In genomic region chr14:77800814-77801213, GRCh38 we compare ENCODE assay signal across 8 cellular contexts. TPM values are rescaled to one million over a fixed set of nuclear protein-coding genes. Genes with fewer than 3 reads are reported as not detected.
DNase-seq lines count a peak whose midpoint lies in the region; ATAC-seq, FAIRE-seq and TF ChIP-seq lines count a peak whose summit lies in the region.

No MANE protein-coding gene starts in this region.

- no peak for DNase-seq in NT2/D1 (ENCODE audit: low read depth, low spot score)
- no peak for DNase-seq in dorsolateral prefrontal cortex
- DNase-seq in neural crest cell (ENCODE audit: low read depth, low spot score): no peak
- DNase-seq in GM12892 (ENCODE audit: insufficient read length): no peak
- DNase-seq in GM10266 (ENCODE audit: extremely low spot score): no peak
- DNase-seq in OCI-M1 (lab: John Stamatoyannopoulos, UW): no peak

- no peak for ATAC-seq in HG03342 (IDR thresholded peaks at IDR 0.05; ENCODE audit: unreplicated experiment)

- peak overlapping the region; percentile 88 for H3K9ac ChIP-seq in NT2/D1 (ENCODE audit: insufficient read length, low read depth)

- H3K27me3 Mint-ChIP-seq in neural crest cell (ENCODE audit: low read depth): no peaks in the 10 kb centered on the region

- no peaks in the 10 kb centered on the region for H3K9me3 Mint-ChIP-seq in neural crest cell

- TF ChIP-seq POLR2A in GM12892 (IDR thresholded peaks at IDR 0.05; ENCODE audit: low read depth, low read length): no peak

- H3K4me1 ChIP-seq in NT2/D1 (ENCODE audit: insufficient read depth, insufficient read length): no peaks in the 10 kb centered on the region

- no peak for FAIRE-seq in GM12892 (lab: Jason Lieb, UNC)

- H3K27me3 ChIP-seq in NT2/D1 (ENCODE audit: insufficient read depth, insufficient read length) (no peaks in the 10 kb centered on the region), dorsolateral prefrontal cortex (no peaks in the 10 kb centered on the region)

- H3K4me1 Mint-ChIP-seq in neural crest cell: peaks cover 10% of the 10 kb centered on the region

- no peaks in the 10 kb centered on the region for H3K36me3 Mint-ChIP-seq in neural crest cell (ENCODE audit: low read depth)

- TF ChIP-seq CTCF in C4-2B (conservative IDR thresholded peaks at IDR 0.05) (no peak), dorsolateral prefrontal cortex (IDR thresholded peaks at IDR 0.05 in 54 of 56, conservative IDR thresholded peaks at IDR 0.05 in 2 of 56; ENCODE audit: low read depth in 1 of 56, partially characterized antibody in 56 of 56) (no peak), neural crest cell (conservative IDR thresholded peaks at IDR 0.05) (no peak), GM10266 (IDR thresholded peaks at IDR 0.05; ENCODE audit: control insufficient read depth, insufficient read depth, low read depth, missing control alignments) (no peak)

- H3K27ac ChIP-seq in C4-2B (peak overlapping the region; percentile 87), dorsolateral prefrontal cortex (peak overlapping the region in 58 of 59 donors; percentile 54 to 98 (median 94))

- no peaks in the 10 kb centered on the region for H3K36me3 ChIP-seq in NT2/D1 (ENCODE audit: insufficient read depth, insufficient read length, low read length)

- H3K4me3 Mint-ChIP-seq in neural crest cell: peak overlapping the region; percentile 89

- H3K4me3 ChIP-seq in NT2/D1 (ENCODE audit: insufficient read length, low read depth): peak overlapping the region; percentile 67
- peak overlapping the region; percentile 45 to 97 (median 84) for H3K4me3 ChIP-seq in dorsolateral prefrontal cortex

- intact Hi-C loops in dorsolateral prefrontal cortex (cut with DNase I): loop anchor here (2.0 kb wide), 1 partner anchor 40 kb away; the partner anchor contains the start of gene SNW1 (in 2 of the 2)

- H3K9me3 ChIP-seq in NT2/D1 (ENCODE audit: insufficient read depth, low read length): no peaks in the 10 kb centered on the region

- H3K27ac Mint-ChIP-seq in neural crest cell (ENCODE audit: unreplicated experiment): no peak overlapping the region

RNA-seq across cellular contexts. Expression of gene ADCK1, which starts 0.9 kb away (rescaled TPM):
- total RNA-seq in dorsolateral prefrontal cortex: 10 to 100 TPM in 117 of 120 experiments, 1 to 10 TPM in 3; 5.3 to 35.6 (median 17.8) TPM
- 9.0 and 9.5 TPM in 2 replicates for total RNA-seq in neural crest cell
- polyA plus RNA-seq in GM12892 (2012; ENCODE audit: missing spikeins): 3.0 TPM

RNA-seq across cellular contexts. Expression of gene SNW1, which starts 39.9 kb away (rescaled TPM):
- total RNA-seq in dorsolateral prefrontal cortex (10 to 100 TPM; 37.1 to 77.1 (median 57.5) TPM), neural crest cell (104 and 107 TPM in 2 replicates)
- 61.6 TPM for polyA plus RNA-seq in GM12892 (2012; ENCODE audit: missing spikeins)
